In genomic region chr10:72321248-72322029, GRCh38 we compare ENCODE assay signal across 8 cellular contexts. TPM values are rescaled to one million over a fixed set of nuclear protein-coding genes. Genes with fewer than 3 reads are reported as not detected.
DNase-seq lines count a peak whose midpoint lies in the region; ATAC-seq lines count a peak whose summit lies in the region.

No MANE protein-coding gene starts in this region.

- no peaks in the 10 kb centered on the region for H3K27me3 Mint-ChIP-seq in T-helper 2 cell treated with Interferon-gamma antibody and Interleukin-4, amounts not matched to agents 5 μg/mL and 100 μg/mL, for 36 hours (ENCODE audit: low read depth)
- no peaks in the 10 kb centered on the region for H3K27me3 Mint-ChIP-seq in activated T-helper 1 cell treated with anti-CD3 and anti-CD28 coated beads, Interleukin-12 subunit alpha, Interleukin-12 subunit beta, Interleukin-2, Interleukin-4 antibody, amounts not matched to agents 30 ng/mL and 10 ng/mL and 1 ng/mL, durations not matched to agents 14 hours and 24 hours and 36 hours (ENCODE audit: insufficient read depth)

- H3K9me3 Mint-ChIP-seq in T-helper 2 cell treated with Interferon-gamma antibody and Interleukin-4, amounts not matched to agents 5 μg/mL and 100 μg/mL, for 36 hours = peaks cover 2% of the 10 kb centered on the region
- H3K9me3 Mint-ChIP-seq in activated T-helper 1 cell treated with anti-CD3 and anti-CD28 coated beads, Interleukin-12 subunit alpha, Interleukin-12 subunit beta, Interleukin-2, Interleukin-4 antibody, amounts not matched to agents 30 ng/mL and 10 ng/mL and 1 ng/mL, durations not matched to agents 14 hours and 24 hours and 36 hours = no peaks in the 10 kb centered on the region

- intact Hi-C loops in activated T-helper 1 cell treated with anti-CD3 and anti-CD28 coated beads, Interleukin-12 subunit alpha, Interleukin-12 subunit beta, Interleukin-2, Interleukin-4 antibody, amounts not matched to agents 30 ng/mL and 10 ng/mL and 1 ng/mL, durations not matched to agents 14 hours and 24 hours and 36 hours (cut with micrococcal nuclease) = no loop called here

- peak overlapping the region; percentile 70 for H3K4me3 Mint-ChIP-seq in T-helper 2 cell treated with Interferon-gamma antibody and Interleukin-4, amounts not matched to agents 5 μg/mL and 100 μg/mL, for 36 hours
- peak overlapping the region; percentile 72 for H3K4me3 Mint-ChIP-seq in activated T-helper 1 cell treated with anti-CD3 and anti-CD28 coated beads, Interleukin-12 subunit alpha, Interleukin-12 subunit beta, Interleukin-2, Interleukin-4 antibody, amounts not matched to agents 30 ng/mL and 10 ng/mL and 1 ng/mL, durations not matched to agents 14 hours and 24 hours and 36 hours

- peak overlapping the region; percentile 93 for H3K27ac ChIP-seq in substantia nigra (ENCODE audit: low read depth, low read length, poor library complexity, severe bottlenecking)

- ATAC-seq in GM18861 (IDR thresholded peaks at IDR 0.05; ENCODE audit: unreplicated experiment) (no peak), GM19351 (IDR thresholded peaks at IDR 0.05; ENCODE audit: unreplicated experiment) (no peak)

- DNase-seq in T-helper 2 cell treated with Interferon-gamma antibody and Interleukin-4, amounts not matched to agents 5 μg/mL and 100 μg/mL, for 36 hours (ENCODE audit: low spot score) = no peak
- DNase-seq in T-helper 2 cell (no peak), islet precursor cell (peak; percentile 64), substantia nigra (lab: John Stamatoyannopoulos, UW) (no peak), NCI-H1694 treated with DMSO at 0.1 percent for 48 hours (lab: John Stamatoyannopoulos, UW) (no peak)
- DNase-seq in activated T-helper 1 cell treated with anti-CD3 and anti-CD28 coated beads, Interleukin-12 subunit alpha, Interleukin-12 subunit beta, Interleukin-2, Interleukin-4 antibody, amounts not matched to agents 30 ng/mL and 10 ng/mL and 1 ng/mL, durations not matched to agents 14 hours and 24 hours and 36 hours (ENCODE audit: low spot score) = no peak

- peak overlapping the region; percentile 92 for H3K27ac Mint-ChIP-seq in T-helper 2 cell treated with Interferon-gamma antibody and Interleukin-4, amounts not matched to agents 5 μg/mL and 100 μg/mL, for 36 hours
- H3K27ac Mint-ChIP-seq in activated T-helper 1 cell treated with anti-CD3 and anti-CD28 coated beads, Interleukin-12 subunit alpha, Interleukin-12 subunit beta, Interleukin-2, Interleukin-4 antibody, amounts not matched to agents 30 ng/mL and 10 ng/mL and 1 ng/mL, durations not matched to agents 14 hours and 24 hours and 36 hours = peak overlapping the region; percentile 98

- H3K4me1 Mint-ChIP-seq in T-helper 2 cell treated with Interferon-gamma antibody and Interleukin-4, amounts not matched to agents 5 μg/mL and 100 μg/mL, for 36 hours (ENCODE audit: low read depth) = peaks cover 61% of the 10 kb centered on the region
- peaks cover 59% of the 10 kb centered on the region for H3K4me1 Mint-ChIP-seq in activated T-helper 1 cell treated with anti-CD3 and anti-CD28 coated beads, Interleukin-12 subunit alpha, Interleukin-12 subunit beta, Interleukin-2, Interleukin-4 antibody, amounts not matched to agents 30 ng/mL and 10 ng/mL and 1 ng/mL, durations not matched to agents 14 hours and 24 hours and 36 hours (ENCODE audit: low read depth)

- H3K36me3 Mint-ChIP-seq in T-helper 2 cell treated with Interferon-gamma antibody and Interleukin-4, amounts not matched to agents 5 μg/mL and 100 μg/mL, for 36 hours (ENCODE audit: low read depth) = peaks cover 4% of the 10 kb centered on the region
- peaks cover under 1% of the 10 kb centered on the region for H3K36me3 Mint-ChIP-seq in activated T-helper 1 cell treated with anti-CD3 and anti-CD28 coated beads, Interleukin-12 subunit alpha, Interleukin-12 subunit beta, Interleukin-2, Interleukin-4 antibody, amounts not matched to agents 30 ng/mL and 10 ng/mL and 1 ng/mL, durations not matched to agents 14 hours and 24 hours and 36 hours (ENCODE audit: low read depth)

RNA-seq across cellular contexts. Expression of gene DNAJB12, which starts 33.3 kb away (rescaled TPM):
- total RNA-seq in activated T-helper 1 cell treated with anti-CD3 and anti-CD28 coated beads, Interleukin-12 subunit alpha, Interleukin-12 subunit beta, Interleukin-2, Interleukin-4 antibody, amounts not matched to agents 30 ng/mL and 10 ng/mL and 1 ng/mL, durations not matched to agents 14 hours and 24 hours and 36 hours = 32.4 and 38.0 TPM in 2 replicates

RNA-seq across cellular contexts. Expression of gene DDIT4, which starts 47.7 kb away (rescaled TPM):
- 178 and 183 TPM in 2 replicates for total RNA-seq in activated T-helper 1 cell treated with anti-CD3 and anti-CD28 coated beads, Interleukin-12 subunit alpha, Interleukin-12 subunit beta, Interleukin-2, Interleukin-4 antibody, amounts not matched to agents 30 ng/mL and 10 ng/mL and 1 ng/mL, durations not matched to agents 14 hours and 24 hours and 36 hours
